ENCODE assay signal across 10 cellular contexts in genomic region chrX:47936224-47936939, GRCh38.
DNase-seq lines count a peak whose midpoint lies in the region; ATAC-seq and TF ChIP-seq lines count a peak whose summit lies in the region.
"Had no signal": no experiment of that assay in that cellular context is flagged by ENCODE, and none has a peak within 500 bp of the region (broad histone marks: within the 10 kb centered on the region; RNA-seq: fewer than 3 reads in every experiment).

No MANE protein-coding gene starts in this region.

- no peak overlapping the region for H3K27ac Mint-ChIP-seq in T-helper 2 cell treated with Interferon-gamma antibody and Interleukin-4, amounts not matched to agents 5 μg/mL and 100 μg/mL, for 36 hours

- H3K36me3 ChIP-seq in hepatocyte (replicated peaks; ENCODE audit: insufficient read depth, low read depth) (no peaks in the 10 kb centered on the region), WERI-Rb-1 (no peaks in the 10 kb centered on the region)

- H3K9me3 ChIP-seq in hepatocyte (ENCODE audit: low read depth) (peaks cover 7% of the 10 kb centered on the region), WERI-Rb-1 (ENCODE audit: severe bottlenecking) (no peaks in the 10 kb centered on the region)

- no peaks in the 10 kb centered on the region for H3K79me2 ChIP-seq in hepatocyte

- peak; percentile 55 for ATAC-seq in GM18511 (IDR thresholded peaks at IDR 0.05; ENCODE audit: unreplicated experiment)
- ATAC-seq: HCT116 had no signal

- no peaks in the 10 kb centered on the region for H3K9me3 Mint-ChIP-seq in T-helper 2 cell treated with Interferon-gamma antibody and Interleukin-4, amounts not matched to agents 5 μg/mL and 100 μg/mL, for 36 hours

- peak overlapping the region; percentile 5 for H3K4me3 ChIP-seq in hepatocyte
- H3K4me3 ChIP-seq in WERI-Rb-1 (ENCODE audit: low read depth, low read length): no peak overlapping the region

- H3K36me3 Mint-ChIP-seq in T-helper 2 cell treated with Interferon-gamma antibody and Interleukin-4, amounts not matched to agents 5 μg/mL and 100 μg/mL, for 36 hours (ENCODE audit: low read depth): no peaks in the 10 kb centered on the region

- 60% methylated on average over 15 of the region's 15 CpGs for WGBS in hepatocyte (ENCODE audit: low lambda C conversion rate, missing lambda C conversion rate)

- peak overlapping the region; percentile 63 for H3K27ac ChIP-seq in hepatocyte
- H3K27ac ChIP-seq in WERI-Rb-1: no peak overlapping the region

- DNase-seq in Ammon's horn (ENCODE audit: low spot score) (peak; percentile 2), hepatocyte (ENCODE audit: low spot score) (peak; percentile 35), GF-D8 (lab: John Stamatoyannopoulos, UW) (no peak), ecto neural progenitor cell (ENCODE audit: low spot score) (no peak), WERI-Rb-1 (no peak), superior temporal gyrus (ENCODE audit: extremely low spot score) (no peak)
- DNase-seq in T-helper 2 cell treated with Interferon-gamma antibody and Interleukin-4, amounts not matched to agents 5 μg/mL and 100 μg/mL, for 36 hours (ENCODE audit: low spot score): no peak
- DNase-seq: NCI-H1436 had no signal

- no peak overlapping the region for H2AFZ ChIP-seq in hepatocyte

- H3K4me3 Mint-ChIP-seq in T-helper 2 cell treated with Interferon-gamma antibody and Interleukin-4, amounts not matched to agents 5 μg/mL and 100 μg/mL, for 36 hours: peak overlapping the region; percentile 81

- no peaks in the 10 kb centered on the region for H3K4me1 ChIP-seq in hepatocyte (ENCODE audit: insufficient read depth)

- TF ChIP-seq CTCF in hepatocyte (IDR thresholded peaks at IDR 0.05; ENCODE audit: poor library complexity) (no peak), WERI-Rb-1 (IDR thresholded peaks at IDR 0.05; ENCODE audit: low read depth, low read length) (no peak)

- peak overlapping the region; percentile 60 for H3K4me2 ChIP-seq in hepatocyte

- H3K27me3 ChIP-seq in hepatocyte (no peaks in the 10 kb centered on the region), WERI-Rb-1 (ENCODE audit: insufficient read depth, low read depth, severe bottlenecking) (no peaks in the 10 kb centered on the region)

- H3K9me2 ChIP-seq in hepatocyte (replicated peaks; ENCODE audit: insufficient read depth): no peaks in the 10 kb centered on the region

- no peaks in the 10 kb centered on the region for H4K20me1 ChIP-seq in hepatocyte (ENCODE audit: insufficient read depth, poor library complexity, severe bottlenecking)

- no peaks in the 10 kb centered on the region for H3K27me3 Mint-ChIP-seq in T-helper 2 cell treated with Interferon-gamma antibody and Interleukin-4, amounts not matched to agents 5 μg/mL and 100 μg/mL, for 36 hours (ENCODE audit: low read depth)

- H3K4me1 Mint-ChIP-seq in T-helper 2 cell treated with Interferon-gamma antibody and Interleukin-4, amounts not matched to agents 5 μg/mL and 100 μg/mL, for 36 hours (ENCODE audit: low read depth): peaks cover 6% of the 10 kb centered on the region

Comparison
In these comparisons a context has a peak if more than half of its experiments do, and no peak if none do; other contexts are left out.
1. DNase-seq: peak in Ammon's horn (single experiment) and hepatocyte (single experiment); none in T-helper 2 cell treated with Interferon-gamma antibody and Interleukin-4, amounts not matched to agents 5 μg/mL and 100 μg/mL, for 36 hours (single experiment), GF-D8 (single experiment), ecto neural progenitor cell (single experiment), WERI-Rb-1 (single experiment) and superior temporal gyrus (single experiment).